19 cellular contexts compared by ENCODE assay signal in genomic region chr14:102769049-102769327, GRCh38. TPM values are rescaled to one million over a fixed set of nuclear protein-coding genes. Genes with fewer than 3 reads are reported as not detected.
DNase-seq lines count a peak whose midpoint lies in the region; ATAC-seq and TF ChIP-seq lines count a peak whose summit lies in the region.
"Had no signal": no experiment of that assay in that cellular context is flagged by ENCODE, and none has a peak within 500 bp of the region (broad histone marks: within the 10 kb centered on the region; RNA-seq: fewer than 3 reads in every experiment).

No MANE protein-coding gene starts in this region.

- peaks cover 47% of the 10 kb centered on the region for H3K4me1 Mint-ChIP-seq in dendritic cell treated with granulocyte-macrophage colony-stimulating factor and Interleukin-4, amounts not matched to agents 40 ng/mL and 50 ng/mL, for 4 days (ENCODE audit: low read depth)

- CTCF ChIA-PET in HEK293 (lab: Yijun Ruan, JAX) = no interaction called here
- CTCF ChIA-PET in PC-3 (lab: Charles Lee) = no interaction called here

- no peaks in the 10 kb centered on the region for H3K9me3 Mint-ChIP-seq in dendritic cell treated with granulocyte-macrophage colony-stimulating factor and Interleukin-4, amounts not matched to agents 40 ng/mL and 50 ng/mL, for 4 days
- H3K9me3 Mint-ChIP-seq: CD8-positive, alpha-beta T cell had no signal

- H3F3A ChIP-seq in PC-3 (ENCODE audit: low read length, unreplicated experiment) = no peaks in the 10 kb centered on the region

- H3K4me3 Mint-ChIP-seq in dendritic cell treated with granulocyte-macrophage colony-stimulating factor and Interleukin-4, amounts not matched to agents 40 ng/mL and 50 ng/mL, for 4 days = no peak overlapping the region
- H3K4me3 Mint-ChIP-seq: CD8-positive, alpha-beta T cell had no signal

- H3K9me2 ChIP-seq in PC-3 (replicated peaks; ENCODE audit: low read length) = no peaks in the 10 kb centered on the region

- H3K9ac ChIP-seq in BLaER1 treated with 17β-estradiol and CSF1 and Interleukin-3, amounts not matched to agents 10 nM and 100 nM = peak overlapping the region in 9 of 11 experiments; percentile 15 to 77 (median 40); a peak in 12 of 22 replicates
- no peak overlapping the region for H3K9ac ChIP-seq in PC-3 (ENCODE audit: low read length)

- H3K36me3 ChIP-seq in BLaER1 treated with 17β-estradiol and CSF1 and Interleukin-3, amounts not matched to agents 10 nM and 100 nM = no peaks in the 10 kb centered on the region
- H3K36me3 ChIP-seq in HEK293 (ENCODE audit: control insufficient read depth in 2 of 2, insufficient read depth in 1 of 2, low read length in 2 of 2) (no peaks in the 10 kb centered on the region), osteoblast (ENCODE audit: insufficient read depth, low read length) (no peaks in the 10 kb centered on the region), PC-3 (ENCODE audit: low read depth, low read length) (no peaks in the 10 kb centered on the region)
- H3K36me3 ChIP-seq: BE2C, SJCRH30 had no signal

- POLR2A ChIA-PET in HEK293 (lab: Yijun Ruan, JAX) = no interaction called here
- POLR2A ChIA-PET in PC-3 (lab: Charles Lee; ENCODE audit: unreplicated experiment) = no interaction called here

- DNase-seq in osteoblast (ENCODE audit: insufficient read length, low spot score, missing footprints) = peak; percentile 82
- DNase-seq in UCSD-AML1 (lab: John Stamatoyannopoulos, UW; ENCODE audit: unreplicated experiment) = no peak
- DNase-seq in NCI-H446 (lab: John Stamatoyannopoulos, UW) = no peak
- no peak for DNase-seq in PC-3
- DNase-seq: BE2C; Calu3; CD8-positive, alpha-beta T cell; HCEC 1CT; NCI-H1105 treated with DMSO at 0.1 percent for 48 hours; NCI-H1694; NCI-H2081 treated with DMSO at 0.1 percent for 48 hours; NCI-H748 treated with DMSO at 0.1 percent for 48 hours; NK-92 treated with Interleukin-12 subunit alpha and Interleukin-12 subunit beta, amount 100 ng/mL, for 24 hours; SJCRH30 had no signal

- H3K27me3 ChIP-seq in BLaER1 treated with 17β-estradiol and CSF1 and Interleukin-3, amounts not matched to agents 10 nM and 100 nM = no peaks in the 10 kb centered on the region
- H3K27me3 ChIP-seq in osteoblast (ENCODE audit: insufficient read depth, low read length) = peaks cover 2% of the 10 kb centered on the region
- no peaks in the 10 kb centered on the region for H3K27me3 ChIP-seq in PC-3 (ENCODE audit: low read length)
- H3K27me3 ChIP-seq: BE2C, SJCRH30 had no signal

- ATAC-seq in HG03196 (IDR thresholded peaks at IDR 0.05; ENCODE audit: unreplicated experiment) (no peak), PC-3 (no peak)
- ATAC-seq: CD8-positive, alpha-beta T cell; K562 had no signal

- intact Hi-C loops in dendritic cell treated with granulocyte-macrophage colony-stimulating factor and Interleukin-4, amounts not matched to agents 40 ng/mL and 50 ng/mL, for 4 days (cut with micrococcal nuclease) = no loop called here
- intact Hi-C loops in PC-3 (cut with micrococcal nuclease) = no loop called here

- peak overlapping the region in 1 of 10 experiments; percentile 14; a peak in 1 of 20 replicates for H3K4me3 ChIP-seq in BLaER1 treated with 17β-estradiol and CSF1 and Interleukin-3, amounts not matched to agents 10 nM and 100 nM
- H3K4me3 ChIP-seq in HEK293 (ENCODE audit: low read depth, low read length) (no peak overlapping the region), osteoblast (ENCODE audit: insufficient read depth, low read length) (no peak overlapping the region), PC-3 (ENCODE audit: low read length) (no peak overlapping the region)
- H3K4me3 ChIP-seq: K562, SJCRH30 had no signal

- H3K36me3 Mint-ChIP-seq in dendritic cell treated with granulocyte-macrophage colony-stimulating factor and Interleukin-4, amounts not matched to agents 40 ng/mL and 50 ng/mL, for 4 days (ENCODE audit: low read depth) = no peaks in the 10 kb centered on the region
- H3K36me3 Mint-ChIP-seq: CD8-positive, alpha-beta T cell had no signal

- no TSS peak for BruUV-seq in PC-3 (replicated peaks; lab: Mats Ljungman, UMichigan)

- H4K20me1 ChIP-seq in BLaER1 treated with 17β-estradiol and CSF1 and Interleukin-3, amounts not matched to agents 10 nM and 100 nM = no peaks in the 10 kb centered on the region
- no peaks in the 10 kb centered on the region for H4K20me1 ChIP-seq in osteoblast (ENCODE audit: insufficient read depth, low read length)
- no peaks in the 10 kb centered on the region for H4K20me1 ChIP-seq in PC-3 (ENCODE audit: low read length)

- no peaks in the 10 kb centered on the region; a peak in 1 of 22 replicates for H3K9me3 ChIP-seq in BLaER1 treated with 17β-estradiol and CSF1 and Interleukin-3, amounts not matched to agents 10 nM and 100 nM (replicated peaks in 1 of 11)
- H3K9me3 ChIP-seq in HEK293 (ENCODE audit: control insufficient read depth, insufficient read depth, low read depth, low read length) (no peaks in the 10 kb centered on the region), osteoblast (ENCODE audit: low read depth, low read length) (no peaks in the 10 kb centered on the region), PC-3 (ENCODE audit: low read length) (no peaks in the 10 kb centered on the region)
- H3K9me3 ChIP-seq: BE2C, SJCRH30 had no signal

- H2AFZ ChIP-seq in osteoblast (ENCODE audit: low read length) = no peak overlapping the region
- no peak overlapping the region for H2AFZ ChIP-seq in PC-3 (ENCODE audit: low read length)

- H3K4me2 ChIP-seq in BLaER1 treated with 17β-estradiol and CSF1 and Interleukin-3, amounts not matched to agents 10 nM and 100 nM = peak overlapping the region; percentile 51 to 92 (median 78)
- no peak overlapping the region for H3K4me2 ChIP-seq in osteoblast (ENCODE audit: insufficient read depth, low read length)
- no peak overlapping the region for H3K4me2 ChIP-seq in PC-3 (ENCODE audit: low read length)

- H3K79me2 ChIP-seq in osteoblast (ENCODE audit: insufficient read depth, low read length) = no peaks in the 10 kb centered on the region
- no peaks in the 10 kb centered on the region for H3K79me2 ChIP-seq in PC-3 (ENCODE audit: low read length)

- TF ChIP-seq CTCF in HEK293 (tag by site-specific recombination; IDR thresholded peaks at IDR 0.05) (no peak), osteoblast (IDR thresholded peaks at IDR 0.05; ENCODE audit: extremely low read depth, low read depth, low read length) (no peak), PC-3 (conservative IDR thresholded peaks at IDR 0.05; ENCODE audit: low read depth, low read length) (no peak)

- H3K27me3 Mint-ChIP-seq in dendritic cell treated with granulocyte-macrophage colony-stimulating factor and Interleukin-4, amounts not matched to agents 40 ng/mL and 50 ng/mL, for 4 days = peaks cover 3% of the 10 kb centered on the region

- H3K27ac ChIP-seq in BLaER1 treated with 17β-estradiol and CSF1 and Interleukin-3, amounts not matched to agents 10 nM and 100 nM = peak overlapping the region; percentile 13 to 96 (median 76); a peak in 21 of 22 replicates
- H3K27ac ChIP-seq in HEK293 (ENCODE audit: extremely low read depth, low read depth, low read length) (no peak overlapping the region), osteoblast (ENCODE audit: low read depth, low read length) (no peak overlapping the region), PC-3 (ENCODE audit: low read length) (no peak overlapping the region)
- H3K27ac ChIP-seq: SJCRH30 had no signal

- H3K27ac Mint-ChIP-seq in dendritic cell treated with granulocyte-macrophage colony-stimulating factor and Interleukin-4, amounts not matched to agents 40 ng/mL and 50 ng/mL, for 4 days = peak overlapping the region; percentile 95
- H3K27ac Mint-ChIP-seq: CD8-positive, alpha-beta T cell had no signal

- H3K4me1 ChIP-seq in BLaER1 treated with 17β-estradiol and CSF1 and Interleukin-3, amounts not matched to agents 10 nM and 100 nM = peaks cover 48 to 99% (median 55%) of the 10 kb centered on the region in 10 experiments
- no peaks in the 10 kb centered on the region for H3K4me1 ChIP-seq in HEK293 (ENCODE audit: control insufficient read depth, insufficient read depth, low read length)
- H3K4me1 ChIP-seq in osteoblast (ENCODE audit: insufficient read depth, low read length) = no peaks in the 10 kb centered on the region
- H3K4me1 ChIP-seq in PC-3 (ENCODE audit: insufficient read depth, low read length) = no peaks in the 10 kb centered on the region
- H3K4me1 ChIP-seq: BE2C, SJCRH30 had no signal

TF ChIP-seq in HEK293, 187 proteins besides CTCF, POLR2A, EP300 and RAD21:
- TF ChIP-seq ZNF221 (tag by site-specific recombination; IDR thresholded peaks at IDR 0.05; ENCODE audit: borderline replicate concordance) (no peak), ZNF341 (tag by site-specific recombination; IDR thresholded peaks at IDR 0.05; ENCODE audit: low read depth) (peak; percentile 88)

RNA-seq across cellular contexts. Expression of gene TRAF3, which starts 8.3 kb away (rescaled TPM):
- total RNA-seq in osteoblast (19.5 and 23.3 TPM in 2 replicates), PC-3 (2014; rRNA removed) (19.4 and 35.0 TPM in 2 replicates)

Comparison
In these comparisons a context has a peak if more than half of its experiments do, and no peak if none do; other contexts are left out.
1. H3K27ac ChIP-seq: peak in BLaER1 treated with 17β-estradiol and CSF1 and Interleukin-3, amounts not matched to agents 10 nM and 100 nM (11 of 11); none in HEK293 (single experiment), osteoblast (single experiment) and PC-3 (single experiment).
2. H3K4me2 ChIP-seq: peak in BLaER1 treated with 17β-estradiol and CSF1 and Interleukin-3, amounts not matched to agents 10 nM and 100 nM (11 of 11); none in osteoblast (single experiment) and PC-3 (single experiment).